ENCODE assay signal across 27 cellular contexts in genomic region chr16:51638338-51639135, GRCh38.
DNase-seq lines count a peak whose midpoint lies in the region; ATAC-seq and TF ChIP-seq lines count a peak whose summit lies in the region.
"Had no signal": no experiment of that assay in that cellular context is flagged by ENCODE, and none has a peak within 500 bp of the region (broad histone marks: within the 10 kb centered on the region; RNA-seq: fewer than 3 reads in every experiment).

No MANE protein-coding gene starts in this region.

- in situ Hi-C loops in GM23248 (cut with MboI), result no loop called here
- in situ Hi-C loops in brain microvascular endothelial cell (cut with HindIII; ENCODE audit: low pct_ligation_motif_present, low sequenced_read_pairs), result no loop called here

- peak overlapping the region; percentile 73 for H3K4me2 ChIP-seq in GM23248 (ENCODE audit: unreplicated experiment)

- peaks cover 37% of the 10 kb centered on the region for H3F3A ChIP-seq in GM23248 (ENCODE audit: insufficient read depth)

- CTCF ChIA-PET in CD8-positive, alpha-beta T cell (lab: Charles Lee), result no interaction called here

- no peak overlapping the region for H3K27ac Mint-ChIP-seq in CD8-positive, alpha-beta T cell
- H3K27ac Mint-ChIP-seq: dendritic cell treated with granulocyte-macrophage colony-stimulating factor and Interleukin-4, amounts not matched to agents 40 ng/mL and 50 ng/mL, for 4 days; mesothelial cell of epicardium; naive thymus-derived CD8-positive, alpha-beta T cell; T-helper 17 cell had no signal

- no peaks in the 10 kb centered on the region for H3K36me3 Mint-ChIP-seq in CD8-positive, alpha-beta T cell
- H3K36me3 Mint-ChIP-seq: mesothelial cell of epicardium had no signal

- H4K20me1 ChIP-seq in GM23248 (ENCODE audit: insufficient read depth), result no peaks in the 10 kb centered on the region

- H3K36me3 ChIP-seq in GM23248 (ENCODE audit: low read depth), result no peaks in the 10 kb centered on the region
- no peaks in the 10 kb centered on the region for H3K36me3 ChIP-seq in brain microvascular endothelial cell (replicated peaks)
- H3K36me3 ChIP-seq in CD8-positive, alpha-beta T cell (ENCODE audit: insufficient read depth, low read length), result no peaks in the 10 kb centered on the region
- H3K36me3 ChIP-seq: adrenal gland, left ventricle myocardium inferior, Peyer's patch had no signal

- H3K4me1 ChIP-seq in GM23248 (ENCODE audit: insufficient read depth), result peaks cover 44% of the 10 kb centered on the region
- H3K4me1 ChIP-seq in CD8-positive, alpha-beta T cell (ENCODE audit: insufficient read depth, low read length), result no peaks in the 10 kb centered on the region
- H3K4me1 ChIP-seq: adrenal gland, left ventricle myocardium inferior, Peyer's patch had no signal

- no peak overlapping the region for H3K9ac ChIP-seq in GM23248

- H3K4me3 Mint-ChIP-seq in CD8-positive, alpha-beta T cell, result no peak overlapping the region
- H3K4me3 Mint-ChIP-seq: dendritic cell treated with granulocyte-macrophage colony-stimulating factor and Interleukin-4, amounts not matched to agents 40 ng/mL and 50 ng/mL, for 4 days; mesothelial cell of epicardium; naive thymus-derived CD8-positive, alpha-beta T cell; T-helper 17 cell had no signal

- H3K4me1 Mint-ChIP-seq in CD8-positive, alpha-beta T cell (ENCODE audit: low read depth), result no peaks in the 10 kb centered on the region
- H3K4me1 Mint-ChIP-seq: T-helper 17 cell had no signal

- no peak overlapping the region for H2AFZ ChIP-seq in GM23248

- peaks cover 18% of the 10 kb centered on the region for H3K9me3 Mint-ChIP-seq in CD8-positive, alpha-beta T cell
- H3K9me3 Mint-ChIP-seq: mesothelial cell of epicardium had no signal

- no peaks in the 10 kb centered on the region for H3K27me3 Mint-ChIP-seq in CD8-positive, alpha-beta T cell (ENCODE audit: low read depth)
- H3K27me3 Mint-ChIP-seq: dendritic cell treated with granulocyte-macrophage colony-stimulating factor and Interleukin-4, amounts not matched to agents 40 ng/mL and 50 ng/mL, for 4 days; T-helper 17 cell had no signal

- TF ChIP-seq CTCF in brain microvascular endothelial cell (IDR thresholded peaks at IDR 0.05; ENCODE audit: low read depth, low read length, missing control alignments), result no peak
- TF ChIP-seq CTCF in CD8-positive, alpha-beta T cell (IDR thresholded peaks at IDR 0.05), result no peak

- peak; percentile 53 for ATAC-seq in SK-N-SH treated with all-trans-retinoic acid at 6 μM for 48 hours
- ATAC-seq in GM19395 (IDR thresholded peaks at IDR 0.05; ENCODE audit: unreplicated experiment), result no peak
- ATAC-seq in HG03095 (IDR thresholded peaks at IDR 0.05; ENCODE audit: unreplicated experiment), result no peak
- no peak for ATAC-seq in CD8-positive, alpha-beta T cell
- ATAC-seq: naive thymus-derived CD8-positive, alpha-beta T cell; T-helper 17 cell had no signal

- POLR2A ChIA-PET in CD8-positive, alpha-beta T cell (lab: Charles Lee), result no interaction called here

- H3K79me2 ChIP-seq in GM23248 (ENCODE audit: insufficient read depth), result no peaks in the 10 kb centered on the region

- H3K27ac ChIP-seq in GM23248 (peak overlapping the region; percentile 60), brain microvascular endothelial cell (no peak overlapping the region)
- no peak overlapping the region for H3K27ac ChIP-seq in CD8-positive, alpha-beta T cell (ENCODE audit: low read depth, low read length)
- H3K27ac ChIP-seq: adrenal gland, C4-2B, left ventricle myocardium inferior, Peyer's patch had no signal

- 62 to 63% methylated on average over 3 of the region's 3 CpGs for WGBS in GM23248 (ENCODE audit: low coverage in 1 of 2, low lambda C conversion rate in 2 of 2, missing lambda C conversion rate in 2 of 2), 2 experiments

- H3K9me3 ChIP-seq in GM23248 (ENCODE audit: low read depth), result no peaks in the 10 kb centered on the region
- no peaks in the 10 kb centered on the region for H3K9me3 ChIP-seq in CD8-positive, alpha-beta T cell (ENCODE audit: low read length)
- H3K9me3 ChIP-seq: adrenal gland, left ventricle myocardium inferior, Peyer's patch had no signal

- intact Hi-C loops in CD8-positive, alpha-beta T cell (cut with DNase I, micrococcal nuclease), result no loop called here

- peak; percentile 41 for DNase-seq in A172 (ENCODE audit: low spot score)
- DNase-seq in GM23248, result peak; percentile 74
- peak; percentile 1 for DNase-seq in fibroblast of peridontal ligament (ENCODE audit: extremely low read depth)
- no peak for DNase-seq in brain microvascular endothelial cell
- DNase-seq in CD8-positive, alpha-beta T cell, result no peak
- DNase-seq: activated CD4-positive, alpha-beta T cell treated with anti-CD3 and anti-CD28 coated beads for 48 hours; activated naive CD4-positive, alpha-beta T cell; activated T-cell treated with anti-CD3 and anti-CD28 coated beads, Interleukin-2, amount 50 U/mL, for 48 hours; adrenal gland; GOT3; KG1; left ventricle myocardium inferior; MV-4-11; naive thymus-derived CD8-positive, alpha-beta T cell; NCI-H510A; NK-92 treated with Interleukin-12 subunit alpha and Interleukin-12 subunit beta, amount 100 ng/mL, for 24 hours; Peyer's patch; stimulated activated CD4-positive, alpha-beta T cell treated with anti-CD3 and anti-CD28 coated beads, Interleukin-12 subunit alpha, Interleukin-12 subunit beta, amount 100 ng/mL, for 4 hours; stimulated activated CD4-positive, alpha-beta T cell treated with anti-CD3 and anti-CD28 coated beads, Interleukin-4, amount 100 ng/mL, for 4 hours; stimulated activated naive CD4-positive, alpha-beta T cell; T-helper 17 cell had no signal

- no peaks in the 10 kb centered on the region for H3K9me2 ChIP-seq in GM23248 (ENCODE audit: insufficient read depth)

- H3K27me3 ChIP-seq in GM23248 (replicated peaks; ENCODE audit: insufficient read depth) (no peaks in the 10 kb centered on the region), brain microvascular endothelial cell (replicated peaks) (no peaks in the 10 kb centered on the region)
- H3K27me3 ChIP-seq in CD8-positive, alpha-beta T cell (ENCODE audit: insufficient read depth, low read length), result no peaks in the 10 kb centered on the region
- H3K27me3 ChIP-seq: adrenal gland, Peyer's patch had no signal

- H3K4me3 ChIP-seq in GM23248 (no peak overlapping the region), brain microvascular endothelial cell (ENCODE audit: low read depth, low read length) (no peak overlapping the region)
- H3K4me3 ChIP-seq in CD8-positive, alpha-beta T cell (ENCODE audit: low read depth, low read length), result no peak overlapping the region
- H3K4me3 ChIP-seq: adrenal gland, left ventricle myocardium inferior, Peyer's patch had no signal

TF ChIP-seq in SK-N-SH treated with all-trans-retinoic acid at 6 μM for 48 hours, 23 proteins besides CTCF, POLR2A, EP300 and RAD21 (continues in another document):
- no peak for TF ChIP-seq ZNF70 (CRISPR knock-in tag; IDR thresholded peaks at IDR 0.05)
- TF ChIP-seq CREB5 (CRISPR knock-in tag; IDR thresholded peaks at IDR 0.05; ENCODE audit: low read depth), result no peak
- TF ChIP-seq, protein P1, sequence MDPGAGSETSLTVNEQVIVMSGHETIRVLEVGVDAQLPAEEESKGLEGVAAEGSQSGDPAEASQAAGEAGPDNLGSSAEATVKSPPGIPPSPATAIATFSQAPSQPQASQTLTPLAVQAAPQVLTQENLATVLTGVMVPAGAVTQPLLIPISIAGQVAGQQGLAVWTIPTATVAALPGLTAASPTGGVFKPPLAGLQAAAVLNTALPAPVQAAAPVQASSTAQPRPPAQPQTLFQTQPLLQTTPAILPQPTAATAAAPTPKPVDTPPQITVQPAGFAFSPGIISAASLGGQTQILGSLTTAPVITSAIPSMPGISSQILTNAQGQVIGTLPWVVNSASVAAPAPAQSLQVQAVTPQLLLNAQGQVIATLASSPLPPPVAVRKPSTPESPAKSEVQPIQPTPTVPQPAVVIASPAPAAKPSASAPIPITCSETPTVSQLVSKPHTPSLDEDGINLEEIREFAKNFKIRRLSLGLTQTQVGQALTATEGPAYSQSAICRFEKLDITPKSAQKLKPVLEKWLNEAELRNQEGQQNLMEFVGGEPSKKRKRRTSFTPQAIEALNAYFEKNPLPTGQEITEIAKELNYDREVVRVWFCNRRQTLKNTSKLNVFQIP (CRISPR knock-in tag; IDR thresholded peaks at IDR 0.05; ENCODE audit: borderline replicate concordance, low read depth), result no peak
- no peak for TF ChIP-seq ZFP30 (CRISPR knock-in tag; IDR thresholded peaks at IDR 0.05)
- TF ChIP-seq, protein P2, sequence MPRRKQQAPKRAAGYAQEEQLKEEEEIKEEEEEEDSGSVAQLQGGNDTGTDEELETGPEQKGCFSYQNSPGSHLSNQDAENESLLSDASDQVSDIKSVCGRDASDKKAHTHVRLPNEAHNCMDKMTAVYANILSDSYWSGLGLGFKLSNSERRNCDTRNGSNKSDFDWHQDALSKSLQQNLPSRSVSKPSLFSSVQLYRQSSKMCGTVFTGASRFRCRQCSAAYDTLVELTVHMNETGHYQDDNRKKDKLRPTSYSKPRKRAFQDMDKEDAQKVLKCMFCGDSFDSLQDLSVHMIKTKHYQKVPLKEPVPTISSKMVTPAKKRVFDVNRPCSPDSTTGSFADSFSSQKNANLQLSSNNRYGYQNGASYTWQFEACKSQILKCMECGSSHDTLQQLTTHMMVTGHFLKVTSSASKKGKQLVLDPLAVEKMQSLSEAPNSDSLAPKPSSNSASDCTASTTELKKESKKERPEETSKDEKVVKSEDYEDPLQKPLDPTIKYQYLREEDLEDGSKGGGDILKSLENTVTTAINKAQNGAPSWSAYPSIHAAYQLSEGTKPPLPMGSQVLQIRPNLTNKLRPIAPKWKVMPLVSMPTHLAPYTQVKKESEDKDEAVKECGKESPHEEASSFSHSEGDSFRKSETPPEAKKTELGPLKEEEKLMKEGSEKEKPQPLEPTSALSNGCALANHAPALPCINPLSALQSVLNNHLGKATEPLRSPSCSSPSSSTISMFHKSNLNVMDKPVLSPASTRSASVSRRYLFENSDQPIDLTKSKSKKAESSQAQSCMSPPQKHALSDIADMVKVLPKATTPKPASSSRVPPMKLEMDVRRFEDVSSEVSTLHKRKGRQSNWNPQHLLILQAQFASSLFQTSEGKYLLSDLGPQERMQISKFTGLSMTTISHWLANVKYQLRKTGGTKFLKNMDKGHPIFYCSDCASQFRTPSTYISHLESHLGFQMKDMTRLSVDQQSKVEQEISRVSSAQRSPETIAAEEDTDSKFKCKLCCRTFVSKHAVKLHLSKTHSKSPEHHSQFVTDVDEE (CRISPR knock-in tag; IDR thresholded peaks at IDR 0.05), result no peak
- no peak for TF ChIP-seq SNAI2 (CRISPR knock-in tag; IDR thresholded peaks at IDR 0.05)
- TF ChIP-seq BACH2 (CRISPR knock-in tag; IDR thresholded peaks at IDR 0.05; ENCODE audit: borderline replicate concordance), result no peak

Comparison
In these comparisons a context has a peak if more than half of its experiments do, and no peak if none do; other contexts are left out.
1. DNase-seq: peak in A172 (single experiment), GM23248 (single experiment) and fibroblast of peridontal ligament (single experiment); none in brain microvascular endothelial cell (single experiment) and CD8-positive, alpha-beta T cell (0 of 7).